ENCODE assay signal across 17 cellular contexts in genomic region chr7:76326646-76327233, GRCh38. TPM values are rescaled to one million over a fixed set of nuclear protein-coding genes. Genes with fewer than 3 reads are reported as not detected.
DNase-seq lines count a peak whose midpoint lies in the region; ATAC-seq and TF ChIP-seq lines count a peak whose summit lies in the region.
"Had no signal": no experiment of that assay in that cellular context is flagged by ENCODE, and none has a peak within 500 bp of the region (broad histone marks: within the 10 kb centered on the region; RNA-seq: fewer than 3 reads in every experiment).

No MANE protein-coding gene starts in this region.

- peaks cover 16% of the 10 kb centered on the region for H3K4me1 Mint-ChIP-seq in activated T-helper 17 cell treated with anti-CD3 and anti-CD28 coated beads, Interleukin-2, amount 50 U/mL, for 72 hours

- H3K27me3 ChIP-seq in fibroblast of lung (ENCODE audit: control insufficient read depth, insufficient read depth, low read length) (no peaks in the 10 kb centered on the region), skeletal muscle tissue (ENCODE audit: control insufficient read depth in 3 of 3, insufficient read depth in 3 of 3, low read length in 3 of 3) (no peaks in the 10 kb centered on the region)
- H3K27me3 ChIP-seq: dorsolateral prefrontal cortex, MG63, testis had no signal

- H3K9ac ChIP-seq in fibroblast of lung (ENCODE audit: insufficient read depth, low read length) (no peak overlapping the region), skeletal muscle tissue (ENCODE audit: low read depth in 1 of 3, low read length in 3 of 3) (peak overlapping the region in 1 of 3 donors; percentile 42)
- H3K9ac ChIP-seq: parathyroid adenoma had no signal

- no peak overlapping the region for H3K4me3 ChIP-seq in fibroblast of lung (replicated peaks in 1 of 4; ENCODE audit: control extremely low read depth in 1 of 4, insufficient read depth in 1 of 4, low read depth in 3 of 4, low read length in 4 of 4)
- H3K4me3 ChIP-seq in skeletal muscle tissue (ENCODE audit: low read length in 3 of 3): no peak overlapping the region
- H3K4me3 ChIP-seq: dorsolateral prefrontal cortex, MG63, testis had no signal

- H3K27ac ChIP-seq in fibroblast of lung (ENCODE audit: insufficient read depth, low read length): peak overlapping the region; percentile 20
- H3K27ac ChIP-seq in skeletal muscle tissue (ENCODE audit: low read depth, low read length): peak overlapping the region; percentile 8
- H3K27ac ChIP-seq: parathyroid adenoma had no signal

- H2AFZ ChIP-seq in fibroblast of lung (ENCODE audit: low read length): no peak overlapping the region
- H2AFZ ChIP-seq: parathyroid adenoma had no signal

- H3K36me3 Mint-ChIP-seq in activated T-helper 17 cell treated with anti-CD3 and anti-CD28 coated beads, Interleukin-2, amount 50 U/mL, for 72 hours (ENCODE audit: low read depth): peaks cover 92% of the 10 kb centered on the region

- peaks cover 23% of the 10 kb centered on the region for H3K36me3 ChIP-seq in fibroblast of lung (ENCODE audit: control insufficient read depth, insufficient read depth, low read length)
- peaks cover 18 to 30% (median 21%) of the 10 kb centered on the region in 3 donors for H3K36me3 ChIP-seq in skeletal muscle tissue (ENCODE audit: control insufficient read depth in 3 of 3, insufficient read depth in 3 of 3, low read length in 3 of 3)

- DNase-seq in HCEC 1CT (peak; percentile 63), fibroblast of lung (ENCODE audit: low read depth in 2 of 2) (peak; percentile 71 to 82), head of caudate nucleus (no peak)
- DNase-seq in stimulated activated CD4-positive, alpha-beta T cell treated with anti-CD3 and anti-CD28 coated beads, Interleukin-2, amount 100 ng/mL, for 48 hours: no peak
- DNase-seq: activated CD4-positive, alpha-beta T cell treated with anti-CD3 and anti-CD28 coated beads for 48 hours; activated naive CD8-positive, alpha-beta T cell treated with anti-CD3 and anti-CD28 coated beads, Interleukin-2, amount 50 U/mL, for 24 hours; CD4-positive, alpha-beta memory T cell; MG63; NCI-H2081; NCI-H748 treated with DMSO at 0.1 percent for 48 hours; RPMI8226; testis had no signal

- intact Hi-C loops in head of caudate nucleus (cut with DNase I): no loop called here

- no peak for ATAC-seq in activated T-helper 17 cell treated with anti-CD3 and anti-CD28 coated beads, Interleukin-2, amount 50 U/mL, for 72 hours (replicated peaks)
- ATAC-seq in HG02884 (IDR thresholded peaks at IDR 0.05; ENCODE audit: unreplicated experiment): no peak
- ATAC-seq: activated naive CD8-positive, alpha-beta T cell treated with anti-CD3 and anti-CD28 coated beads, Interleukin-2, amount 50 U/mL, for 24 hours had no signal

- H3K27me3 Mint-ChIP-seq in activated T-helper 17 cell treated with anti-CD3 and anti-CD28 coated beads, Interleukin-2, amount 50 U/mL, for 72 hours: no peaks in the 10 kb centered on the region
- H3K27me3 Mint-ChIP-seq: activated naive CD8-positive, alpha-beta T cell treated with anti-CD3 and anti-CD28 coated beads, Interleukin-2, amount 50 U/mL, for 24 hours; CD4-positive, alpha-beta memory T cell had no signal

- TF ChIP-seq CTCF in fibroblast of lung (conservative IDR thresholded peaks at IDR 0.05 in 1 of 2, IDR thresholded peaks at IDR 0.05 in 1 of 2; ENCODE audit: low read depth in 1 of 2, low read length in 2 of 2): no peak

- H3K9me3 ChIP-seq in fibroblast of lung (ENCODE audit: control insufficient read depth, insufficient read depth, low read depth, low read length) (no peaks in the 10 kb centered on the region), skeletal muscle tissue (ENCODE audit: control insufficient read depth in 3 of 3, low read length in 3 of 3) (no peaks in the 10 kb centered on the region)
- H3K9me3 ChIP-seq: MG63, testis had no signal

- no peak overlapping the region for H3K4me2 ChIP-seq in fibroblast of lung (ENCODE audit: extremely low read depth, insufficient read depth, low read length)

- H3K27ac Mint-ChIP-seq in activated T-helper 17 cell treated with anti-CD3 and anti-CD28 coated beads, Interleukin-2, amount 50 U/mL, for 72 hours: peak overlapping the region; percentile 38
- H3K27ac Mint-ChIP-seq: activated naive CD8-positive, alpha-beta T cell treated with anti-CD3 and anti-CD28 coated beads, Interleukin-2, amount 50 U/mL, for 24 hours had no signal

- peaks cover 73% of the 10 kb centered on the region for H3K79me2 ChIP-seq in fibroblast of lung (ENCODE audit: control insufficient read depth, insufficient read depth, low read length)

- H4K20me1 ChIP-seq in fibroblast of lung (ENCODE audit: control insufficient read depth, extremely low read depth, insufficient read depth, low read length): no peaks in the 10 kb centered on the region

- peaks cover 7% of the 10 kb centered on the region for H3K4me1 ChIP-seq in fibroblast of lung (ENCODE audit: control insufficient read depth, extremely low read depth, insufficient read depth, low read length)
- H3K4me1 ChIP-seq in skeletal muscle tissue (ENCODE audit: control insufficient read depth in 3 of 3, insufficient read depth in 3 of 3, low read length in 3 of 3): peaks cover 43 to 58% (median 44%) of the 10 kb centered on the region in 3 donors

- no peak overlapping the region for H3K4me3 Mint-ChIP-seq in activated T-helper 17 cell treated with anti-CD3 and anti-CD28 coated beads, Interleukin-2, amount 50 U/mL, for 72 hours
- H3K4me3 Mint-ChIP-seq: activated naive CD8-positive, alpha-beta T cell treated with anti-CD3 and anti-CD28 coated beads, Interleukin-2, amount 50 U/mL, for 24 hours; CD4-positive, alpha-beta memory T cell had no signal

- no peaks in the 10 kb centered on the region for H3K9me3 Mint-ChIP-seq in activated T-helper 17 cell treated with anti-CD3 and anti-CD28 coated beads, Interleukin-2, amount 50 U/mL, for 72 hours
- H3K9me3 Mint-ChIP-seq: activated naive CD8-positive, alpha-beta T cell treated with anti-CD3 and anti-CD28 coated beads, Interleukin-2, amount 50 U/mL, for 24 hours; CD4-positive, alpha-beta memory T cell had no signal

RNA-seq across cellular contexts. Expression of gene HSPB1, which starts 24.3 kb away (rescaled TPM):
- 10 to 100 TPM; 28.0 to 71.7 TPM for total RNA-seq in activated T-helper 17 cell treated with anti-CD3 and anti-CD28 coated beads, Interleukin-2, amount 50 U/mL, for 72 hours
- total RNA-seq in fibroblast of lung: 36.2 and 70.0 TPM in 2 replicates
- polyA plus RNA-seq in fibroblast of lung: 234 and 235 TPM in 2 replicates
- 950 and 998 TPM in 2 replicates for polyA plus RNA-seq in fibroblast of lung (2012)
- polyA minus RNA-seq in fibroblast of lung (ENCODE audit: low replicate concordance): 199 and 349 TPM in 2 replicates
- 80.4 TPM for total RNA-seq in skeletal muscle tissue

RNA-seq across cellular contexts. Expression of gene YWHAG, which starts 32.1 kb away (rescaled TPM):
- 100 to 1,000 TPM; 118 to 156 TPM for total RNA-seq in activated T-helper 17 cell treated with anti-CD3 and anti-CD28 coated beads, Interleukin-2, amount 50 U/mL, for 72 hours
- total RNA-seq in fibroblast of lung (54.2 and 68.4 TPM in 2 replicates), skeletal muscle tissue (86.1 TPM)
- 80.4 and 85.7 TPM in 2 replicates for polyA plus RNA-seq in fibroblast of lung
- 130 and 136 TPM in 2 replicates for polyA plus RNA-seq in fibroblast of lung (2012)
- 46.5 and 52.8 TPM in 2 replicates for polyA minus RNA-seq in fibroblast of lung (ENCODE audit: low replicate concordance)

Comparison
In these comparisons a context has a peak if more than half of its experiments do, and no peak if none do; other contexts are left out.
1. DNase-seq: peak in HCEC 1CT (single experiment) and fibroblast of lung (2 of 2); none in head of caudate nucleus (0 of 42) and stimulated activated CD4-positive, alpha-beta T cell treated with anti-CD3 and anti-CD28 coated beads, Interleukin-2, amount 100 ng/mL, for 48 hours (0 of 2).